In genomic region chr7:75237255-75238187, GRCh38 we compare ENCODE assay signal across 8 cellular contexts.
DNase-seq lines count a peak whose midpoint lies in the region; ATAC-seq and TF ChIP-seq lines count a peak whose summit lies in the region.
"Not testable (repeated sequence)": the region's sequence is repeated elsewhere in the genome, so short reads cannot be mapped to it uniquely, and the experiment has no call there.

No MANE protein-coding gene starts in this region.

- no CpG with 5 or more reads among the region's 103 CpGs for WGBS in heart right ventricle, 2 donors

- CTCF ChIA-PET in HCT116 (lab: Charles Lee), result not testable (repeated sequence)

- H3K27ac Mint-ChIP-seq in type B pancreatic cell, result not testable (repeated sequence)

- not testable (repeated sequence) for H3K9me3 ChIP-seq in HCT116 (ENCODE audit: control insufficient read depth in 1 of 2, insufficient read depth in 1 of 2, low read depth in 1 of 2, low read length in 2 of 2); WERI-Rb-1 (ENCODE audit: severe bottlenecking); heart right ventricle

- not testable (repeated sequence) for H3K27me3 ChIP-seq in HCT116 (ENCODE audit: insufficient read depth, low read length); WERI-Rb-1 (ENCODE audit: insufficient read depth, low read depth, severe bottlenecking); heart right ventricle

- H3K9ac ChIP-seq in HCT116 (ENCODE audit: low read length), result not testable (repeated sequence)

- not testable (repeated sequence) for H4K20me1 ChIP-seq in HCT116 (ENCODE audit: insufficient read depth)

- TF ChIP-seq POLR2A in HCT116 (IDR thresholded peaks at IDR 0.05; ENCODE audit: borderline replicate concordance, extremely low read depth, insufficient read depth, insufficient read length), result not testable (repeated sequence)

- H3K79me2 ChIP-seq in HCT116 (ENCODE audit: insufficient read depth, low read length), result not testable (repeated sequence)

- H3K4me2 ChIP-seq in HCT116 (ENCODE audit: low read length), result not testable (repeated sequence)

- not testable (repeated sequence) for H3K9me3 Mint-ChIP-seq in type B pancreatic cell

- ATAC-seq in GM19025 (IDR thresholded peaks at IDR 0.05; ENCODE audit: low read depth, unreplicated experiment) (peak; percentile 94), HCT116 (peak; percentile 79), HG03196 (IDR thresholded peaks at IDR 0.05; ENCODE audit: unreplicated experiment) (peak; percentile 92), heart right ventricle (peak; percentile 93 to 96 (median 94)), sciatic nerve (peak; percentile 94)

- RAD21 ChIA-PET in HCT116 (lab: Charles Lee; ENCODE audit: low non-redundant PET in 1 of 2, low total read pairs in 2 of 2, uncharacterized antibody in 2 of 2, unreplicated experiment in 2 of 2), result not testable (repeated sequence)

- H2AFZ ChIP-seq in HCT116 (ENCODE audit: low read depth, low read length, poor library complexity, severe bottlenecking), result not testable (repeated sequence)

- not testable (repeated sequence) for H3K9me2 ChIP-seq in HCT116 (ENCODE audit: insufficient read depth)

- not testable (repeated sequence) for H3K27me3 Mint-ChIP-seq in type B pancreatic cell

- DNase-seq in HCT116 (ENCODE audit: low read depth, low spot score); sciatic nerve (ENCODE audit: low spot score): not testable (repeated sequence)
- peak; percentile 49 for DNase-seq in WERI-Rb-1
- peak; percentile 50 for DNase-seq in activated T-helper 9 cell treated with anti-CD3 and anti-CD28 coated beads, Interleukin-2, amount 50 U/mL, for 16 hours (ENCODE audit: low read depth)
- DNase-seq in heart right ventricle, result peak; percentile 18 to 46
- DNase-seq in type B pancreatic cell (ENCODE audit: extremely low spot score, unreplicated experiment), result peak; percentile 45

- not testable (repeated sequence) for H3K4me1 ChIP-seq in HCT116 (ENCODE audit: control insufficient read depth in 1 of 2, insufficient read depth in 2 of 2, low read length in 2 of 2); heart right ventricle

- intact Hi-C loops in HCT116 (cut with micrococcal nuclease); heart right ventricle (cut with DNase I); sciatic nerve (cut with DNase I): not testable (repeated sequence)

- not testable (repeated sequence) for TF ChIP-seq CTCF in HCT116 (IDR thresholded peaks at IDR 0.05 in 2 of 3, conservative IDR thresholded peaks at IDR 0.05 in 1 of 3; ENCODE audit: borderline replicate concordance in 1 of 3, insufficient read depth in 1 of 3, low read depth in 2 of 3, low read length in 2 of 3); WERI-Rb-1 (IDR thresholded peaks at IDR 0.05; ENCODE audit: low read depth, low read length); heart right ventricle (IDR thresholded peaks at IDR 0.05); type B pancreatic cell (conservative IDR thresholded peaks at IDR 0.05)

- not testable (repeated sequence) for H3K36me3 ChIP-seq in HCT116 (ENCODE audit: control insufficient read depth in 1 of 2, insufficient read depth in 2 of 2, low read length in 2 of 2); WERI-Rb-1; heart right ventricle

- H3K27ac ChIP-seq in HCT116 (ENCODE audit: low read depth, low read length); WERI-Rb-1; heart right ventricle: not testable (repeated sequence)

- TF ChIP-seq RAD21 in HCT116 (IDR thresholded peaks at IDR 0.05; ENCODE audit: low read depth), result not testable (repeated sequence)

- POLR2A ChIA-PET in HCT116 (lab: Charles Lee), result not testable (repeated sequence)

- H3K36me3 Mint-ChIP-seq in type B pancreatic cell, result not testable (repeated sequence)

- H3K4me3 ChIP-seq in HCT116 (replicated peaks in 1 of 2; ENCODE audit: low read depth in 1 of 2, low read length in 2 of 2); WERI-Rb-1 (ENCODE audit: low read depth, low read length): not testable (repeated sequence)
- H3K4me3 ChIP-seq in heart right ventricle, result peak overlapping the region in 1 of 10 donors; percentile 29

- H3K4me3 Mint-ChIP-seq in type B pancreatic cell, result not testable (repeated sequence)

- not testable (repeated sequence) for BruUV-seq in HCT116 (replicated peaks; lab: Mats Ljungman, UMichigan)

- H3K4me1 Mint-ChIP-seq in type B pancreatic cell (ENCODE audit: unreplicated experiment), result not testable (repeated sequence)
